8 cellular contexts compared by ENCODE assay signal in genomic region chr19:44746946-44747738, GRCh38. TPM values are rescaled to one million over a fixed set of nuclear protein-coding genes. Genes with fewer than 3 reads are reported as not detected.
DNase-seq lines count a peak whose midpoint lies in the region; ATAC-seq, FAIRE-seq and TF ChIP-seq lines count a peak whose summit lies in the region.

No MANE protein-coding gene starts in this region.

- H3K4me1 Mint-ChIP-seq in T-helper 1 cell treated with Interleukin-12 subunit alpha and Interleukin-12 subunit beta and Interleukin-4 antibody, amounts not matched to agents 30 μg/mL and 1 μg/mL, for 36 hours (ENCODE audit: low read depth), result peaks cover 42% of the 10 kb centered on the region

- 6% methylated on average over 34 of the region's 34 CpGs for WGBS in prostate gland

- H3K4me3 ChIP-seq in prostate gland, result peak overlapping the region; percentile 74 to 79

- no peaks in the 10 kb centered on the region for H3K9me3 Mint-ChIP-seq in T-helper 1 cell treated with Interleukin-12 subunit alpha and Interleukin-12 subunit beta and Interleukin-4 antibody, amounts not matched to agents 30 μg/mL and 1 μg/mL, for 36 hours

- H3K9me3 ChIP-seq in prostate gland, result no peaks in the 10 kb centered on the region

- no peaks in the 10 kb centered on the region for H3K27me3 ChIP-seq in prostate gland (replicated peaks; ENCODE audit: insufficient read depth)

- TF ChIP-seq POLR2A in prostate gland (IDR thresholded peaks at IDR 0.05), result peak; percentile 62

- peak overlapping the region; percentile 95 for H3K4me3 Mint-ChIP-seq in T-helper 1 cell treated with Interleukin-12 subunit alpha and Interleukin-12 subunit beta and Interleukin-4 antibody, amounts not matched to agents 30 μg/mL and 1 μg/mL, for 36 hours

- no peak for FAIRE-seq in urothelium cell line (lab: Jason Lieb, UNC)

- H3K36me3 ChIP-seq in prostate gland, result no peaks in the 10 kb centered on the region

- TF ChIP-seq CTCF in AG09319 (IDR thresholded peaks at IDR 0.05; ENCODE audit: low read depth, low read length), result no peak
- no peak for TF ChIP-seq CTCF in prostate gland (IDR thresholded peaks at IDR 0.05)

- intact Hi-C loops in left cardiac atrium (cut with DNase I) (no loop called here), prostate gland (cut with DNase I) (no loop called here)

- ATAC-seq in GM18907 (IDR thresholded peaks at IDR 0.05; ENCODE audit: unreplicated experiment), result peak; percentile 42
- peak; percentile 92 to 94 for ATAC-seq in left cardiac atrium

- peaks cover 31% of the 10 kb centered on the region for H3K4me1 ChIP-seq in prostate gland (replicated peaks)

- H3K27ac Mint-ChIP-seq in T-helper 1 cell treated with Interleukin-12 subunit alpha and Interleukin-12 subunit beta and Interleukin-4 antibody, amounts not matched to agents 30 μg/mL and 1 μg/mL, for 36 hours, result peak overlapping the region; percentile 94

- peak overlapping the region; percentile 96 for H3K27ac ChIP-seq in prostate gland

- peaks cover 32% of the 10 kb centered on the region for H3K36me3 Mint-ChIP-seq in T-helper 1 cell treated with Interleukin-12 subunit alpha and Interleukin-12 subunit beta and Interleukin-4 antibody, amounts not matched to agents 30 μg/mL and 1 μg/mL, for 36 hours (ENCODE audit: low read depth)

- no peaks in the 10 kb centered on the region for H3K27me3 Mint-ChIP-seq in T-helper 1 cell treated with Interleukin-12 subunit alpha and Interleukin-12 subunit beta and Interleukin-4 antibody, amounts not matched to agents 30 μg/mL and 1 μg/mL, for 36 hours (ENCODE audit: low read depth)

- peak; percentile 94 for DNase-seq in AG09319 (ENCODE audit: extremely low read depth, low read depth)
- DNase-seq in HuH-7.5 (ENCODE audit: low spot score), result peak; percentile 87
- DNase-seq in amniotic epithelial cell (ENCODE audit: low read depth), result peak; percentile 95
- DNase-seq in left cardiac atrium, result peak; percentile 97
- DNase-seq in prostate gland (ENCODE audit: low spot score), result peak; percentile 96
- DNase-seq in urothelium cell line (ENCODE audit: low spot score), result peak; percentile 91

RNA-seq across cellular contexts. Expression of gene BCL3, which starts 1.4 kb away (rescaled TPM):
- total RNA-seq in left cardiac atrium (10 to 100 TPM; 22.6 to 65.0 TPM), prostate gland (10 to 100 TPM; 22.6 to 44.0 TPM)

RNA-seq across cellular contexts. Expression of gene CBLC, which starts 30.5 kb away (rescaled TPM):
- not detected for total RNA-seq in left cardiac atrium
- 10 to 100 TPM; 30.1 to 33.6 TPM for total RNA-seq in prostate gland

RNA-seq across cellular contexts. Expression of gene CEACAM16, which starts 48.2 kb away (rescaled TPM):
- total RNA-seq in left cardiac atrium, result not detected
- total RNA-seq in prostate gland, result not detected

Comparison
In these comparisons a context has a peak if more than half of its experiments do, and no peak if none do; other contexts are left out.
1. Peak in every context shown above with its lines: DNase-seq, ATAC-seq, H3K4me3 ChIP-seq and H3K27ac ChIP-seq.
2. RNA of gene CBLC, which starts 30.5 kb away (total RNA-seq): 30.1 to 33.6 TPM in prostate gland; not detected in left cardiac atrium; every median in the first group is over 10 times any median in the second.